9 cellular contexts compared by ENCODE assay signal in the genomic region with DNA sequence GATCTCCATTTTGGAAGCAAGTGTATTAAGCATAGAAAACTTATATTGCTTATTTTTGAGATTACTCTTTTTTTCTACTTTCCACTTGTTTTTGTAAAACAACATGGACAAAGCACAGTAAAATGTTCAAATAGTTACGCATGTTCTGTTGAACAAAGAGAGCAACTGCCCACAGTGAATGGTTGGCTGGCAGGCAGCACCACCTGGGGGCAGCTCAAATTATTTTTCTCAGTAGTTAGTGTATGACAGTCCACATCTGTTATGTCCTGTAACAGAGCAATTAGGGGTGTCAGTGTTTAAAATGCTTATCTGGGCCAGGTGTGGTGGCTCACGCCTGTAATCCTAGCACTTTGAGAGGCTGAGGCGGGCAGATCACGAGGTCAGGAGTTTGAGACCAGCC. TPM values are rescaled to one million over a fixed set of nuclear protein-coding genes. Genes with fewer than 3 reads are reported as not detected.
DNase-seq lines count a peak whose midpoint lies in the region; ATAC-seq, FAIRE-seq and TF ChIP-seq lines count a peak whose summit lies in the region.
"Had no signal": no experiment of that assay in that cellular context is flagged by ENCODE, and none has a peak within 500 bp of the region (broad histone marks: within the 10 kb centered on the region; RNA-seq: fewer than 3 reads in every experiment).

No MANE protein-coding gene starts in this region.

- in situ Hi-C loops in K562 (cut with MboI): no loop called here

- H3K4me1 ChIP-seq in BE2C: no peaks in the 10 kb centered on the region
- no peaks in the 10 kb centered on the region; a peak in 1 of 5 replicates for H3K4me1 ChIP-seq in K562 (replicated peaks in 1 of 2; ENCODE audit: control insufficient read depth in 2 of 2, insufficient read depth in 2 of 2, low read length in 2 of 2)
- no peaks in the 10 kb centered on the region for H3K4me1 ChIP-seq in lower lobe of right lung
- H3K4me1 ChIP-seq: upper lobe of left lung had no signal

- ATAC-seq in K562: peak; percentile 72
- ATAC-seq in lower lobe of right lung: peak; percentile 67 to 78
- ATAC-seq in HG02642 (IDR thresholded peaks at IDR 0.05; ENCODE audit: poor library complexity, unreplicated experiment): no peak
- no peak for ATAC-seq in HG02870 (IDR thresholded peaks at IDR 0.05; ENCODE audit: unreplicated experiment)

- BruUV-seq in K562 (replicated peaks; lab: Mats Ljungman, UMichigan): no TSS peak

- TF ChIP-seq CTCF in BE2C (IDR thresholded peaks at IDR 0.05; ENCODE audit: low read depth, low read length) (peak; percentile 64), K562 (IDR thresholded peaks at IDR 0.05 in 2 of 3, conservative IDR thresholded peaks at IDR 0.05 in 1 of 3; ENCODE audit: insufficient read depth in 2 of 3, low read depth in 1 of 3, low read length in 3 of 3) (peak; percentile 46 to 72 (median 48); a peak in 5 of 6 replicates), lower lobe of right lung (IDR thresholded peaks at IDR 0.05) (peak; percentile 37)

- CTCF ChIA-PET in K562 (lab: Yijun Ruan, JAX; ENCODE audit: low intra/inter-chr PET ratio): interaction anchor here (0.8 to 3.1 kb wide), 4 partner anchors 17 to 236 kb away, joined by 3 to 44 read pairs (median 4); no protein-coding TSS in a partner anchor

- no peak overlapping the region for H3K4me2 ChIP-seq in K562 (ENCODE audit: insufficient read depth, low read length)

- intact Hi-C loops in K562 (cut with micrococcal nuclease): loop anchor here (1.0 to 5.0 kb wide), 3 partner anchors 34 to 233 kb away; no protein-coding TSS in a partner anchor
- intact Hi-C loops in lower lobe of right lung (cut with DNase I): no loop called here

- no peak for TF ChIP-seq EP300 in K562 (IDR thresholded peaks at IDR 0.05; ENCODE audit: low read length)

- no peaks in the 10 kb centered on the region for H3K9me1 ChIP-seq in K562 (ENCODE audit: control insufficient read depth, insufficient read depth, low read length)

- H3K4me3 ChIP-seq in BE2C (ENCODE audit: low read depth, low read length): no peak overlapping the region
- H3K4me3 ChIP-seq in K562: no peak overlapping the region
- H3K4me3 ChIP-seq in lower lobe of right lung: no peak overlapping the region
- H3K4me3 ChIP-seq: upper lobe of left lung had no signal

- H3K79me2 ChIP-seq in K562 (ENCODE audit: control insufficient read depth, insufficient read depth, low read length): no peaks in the 10 kb centered on the region

- no peaks in the 10 kb centered on the region for H3K36me3 ChIP-seq in BE2C
- H3K36me3 ChIP-seq in K562 (ENCODE audit: control insufficient read depth, insufficient read depth, low read length): no peaks in the 10 kb centered on the region
- no peaks in the 10 kb centered on the region for H3K36me3 ChIP-seq in lower lobe of right lung
- H3K36me3 ChIP-seq: upper lobe of left lung had no signal

- H3K27me3 ChIP-seq in BE2C (no peaks in the 10 kb centered on the region), K562 (ENCODE audit: control insufficient read depth in 2 of 2, insufficient read depth in 2 of 2, low read length in 2 of 2) (peaks cover 2 to 11% of the 10 kb centered on the region in 2 experiments; a peak in 4 of 5 replicates), lower lobe of right lung (ENCODE audit: low read depth) (no peaks in the 10 kb centered on the region)
- H3K27me3 ChIP-seq: upper lobe of left lung had no signal

- 16% methylated on average over 4 of the region's 4 CpGs for WGBS in K562 (ENCODE audit: insufficient coverage, low coverage, missing lambda C conversion rate)

- no peaks in the 10 kb centered on the region for H3K9me3 ChIP-seq in BE2C
- H3K9me3 ChIP-seq in K562 (replicated peaks; ENCODE audit: control insufficient read depth, insufficient read depth, low read depth, low read length): no peaks in the 10 kb centered on the region
- no peaks in the 10 kb centered on the region for H3K9me3 ChIP-seq in lower lobe of right lung
- H3K9me3 ChIP-seq: upper lobe of left lung had no signal

- DNase-seq in BE2C (peak; percentile 47), HuH-7 (ENCODE audit: low spot score) (peak; percentile 37), K562 (ENCODE audit: extremely low read depth in 1 of 4, low spot score in 3 of 4) (peak in 3 of 4 experiments; percentile 16 to 21 (median 18)), lower lobe of right lung (no peak), 8988T (no peak)
- DNase-seq in activated CD4-positive, CD25-positive, alpha-beta regulatory T cell (lab: John Stamatoyannopoulos, UW): no peak
- DNase-seq: upper lobe of left lung had no signal

- TF ChIP-seq POLR2A in K562 (conservative IDR thresholded peaks at IDR 0.05): no peak

- H3K9ac ChIP-seq in K562 (ENCODE audit: insufficient read depth in 1 of 2, low read depth in 2 of 2, low read length in 2 of 2): no peak overlapping the region

- no peak for FAIRE-seq in K562 (lab: Jason Lieb, UNC)

- H4K20me1 ChIP-seq in K562 (replicated peaks; ENCODE audit: control insufficient read depth, insufficient read depth, low read length): no peaks in the 10 kb centered on the region

- H3K27ac ChIP-seq in K562 (ENCODE audit: extremely low read depth, low read depth, low read length): no peak overlapping the region
- H3K27ac ChIP-seq in lower lobe of right lung: no peak overlapping the region
- H3K27ac ChIP-seq: upper lobe of left lung had no signal

- POLR2A ChIA-PET in K562 (lab: Yijun Ruan, JAX): interaction anchor here (0.9 kb wide), 1 partner anchor 169 kb away, joined by 3 read pairs; no protein-coding TSS in a partner anchor

- TF ChIP-seq RAD21 in K562 (CRISPR knock-in tag; conservative IDR thresholded peaks at IDR 0.05 in 1 of 2, IDR thresholded peaks at IDR 0.05 in 1 of 2): peak; percentile 80 to 82

- no peak overlapping the region for H2AFZ ChIP-seq in K562 (ENCODE audit: low read depth, low read length)

TF ChIP-seq in K562, 482 proteins besides CTCF, POLR2A, EP300 and RAD21 (continues in another document):
- no peak for TF ChIP-seq ASH1L (IDR thresholded peaks at IDR 0.05; ENCODE audit: borderline replicate concordance, low read depth, partially characterized antibody)
- TF ChIP-seq ZSCAN32 (CRISPR knock-in tag; IDR thresholded peaks at IDR 0.05): no peak
- TF ChIP-seq TAF7 (tag; IDR thresholded peaks at IDR 0.05): no peak
- TF ChIP-seq SMC3 (conservative IDR thresholded peaks at IDR 0.05; ENCODE audit: insufficient read depth, low read depth, low read length): peak; percentile 54
- TF ChIP-seq, protein P1, sequence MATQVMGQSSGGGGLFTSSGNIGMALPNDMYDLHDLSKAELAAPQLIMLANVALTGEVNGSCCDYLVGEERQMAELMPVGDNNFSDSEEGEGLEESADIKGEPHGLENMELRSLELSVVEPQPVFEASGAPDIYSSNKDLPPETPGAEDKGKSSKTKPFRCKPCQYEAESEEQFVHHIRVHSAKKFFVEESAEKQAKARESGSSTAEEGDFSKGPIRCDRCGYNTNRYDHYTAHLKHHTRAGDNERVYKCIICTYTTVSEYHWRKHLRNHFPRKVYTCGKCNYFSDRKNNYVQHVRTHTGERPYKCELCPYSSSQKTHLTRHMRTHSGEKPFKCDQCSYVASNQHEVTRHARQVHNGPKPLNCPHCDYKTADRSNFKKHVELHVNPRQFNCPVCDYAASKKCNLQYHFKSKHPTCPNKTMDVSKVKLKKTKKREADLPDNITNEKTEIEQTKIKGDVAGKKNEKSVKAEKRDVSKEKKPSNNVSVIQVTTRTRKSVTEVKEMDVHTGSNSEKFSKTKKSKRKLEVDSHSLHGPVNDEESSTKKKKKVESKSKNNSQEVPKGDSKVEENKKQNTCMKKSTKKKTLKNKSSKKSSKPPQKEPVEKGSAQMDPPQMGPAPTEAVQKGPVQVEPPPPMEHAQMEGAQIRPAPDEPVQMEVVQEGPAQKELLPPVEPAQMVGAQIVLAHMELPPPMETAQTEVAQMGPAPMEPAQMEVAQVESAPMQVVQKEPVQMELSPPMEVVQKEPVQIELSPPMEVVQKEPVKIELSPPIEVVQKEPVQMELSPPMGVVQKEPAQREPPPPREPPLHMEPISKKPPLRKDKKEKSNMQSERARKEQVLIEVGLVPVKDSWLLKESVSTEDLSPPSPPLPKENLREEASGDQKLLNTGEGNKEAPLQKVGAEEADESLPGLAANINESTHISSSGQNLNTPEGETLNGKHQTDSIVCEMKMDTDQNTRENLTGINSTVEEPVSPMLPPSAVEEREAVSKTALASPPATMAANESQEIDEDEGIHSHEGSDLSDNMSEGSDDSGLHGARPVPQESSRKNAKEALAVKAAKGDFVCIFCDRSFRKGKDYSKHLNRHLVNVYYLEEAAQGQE (CRISPR knock-in tag; IDR thresholded peaks at IDR 0.05; ENCODE audit: low read depth): no peak
- peak; percentile 35; the same call in 1 of the 2 replicates for TF ChIP-seq STAG1 (CRISPR knock-in tag; IDR thresholded peaks at IDR 0.05; ENCODE audit: borderline replicate concordance)

RNA-seq across cellular contexts. Expression of a gene that starts 46.1 kb away (rescaled TPM):
- polyA plus RNA-seq in BE2C (2012; ENCODE audit: insufficient read depth, insufficient read length, low read depth): 12.5 TPM
- 18.9 and 38.9 TPM in 2 replicates for total RNA-seq in K562 (2011; cell fraction: chromatin; rRNA removed; ENCODE audit: low replicate concordance)
- total RNA-seq in K562 (2011; cell fraction: nucleolus; rRNA removed): 6.3 and 13.0 TPM in 2 replicates
- total RNA-seq in K562 (2011; cell fraction: nucleoplasm; rRNA removed): 16.6 and 33.1 TPM in 2 replicates
- total RNA-seq in K562 (2014; rRNA removed) (13.5 and 13.9 TPM in 2 replicates), K562 (2014; rRNA removed; fragmentation: Illumina TruSeq; extraction: Trizol) (16.1 and 18.4 TPM in 2 replicates), K562 (2015; rRNA removed; fragmentation: Illumina TruSeq; extraction: Trizol) (14.8 and 15.1 TPM in 2 replicates), K562 (2021) (16.5 and 17.1 TPM in 2 replicates), lower lobe of right lung (45.9 TPM)
- polyA plus RNA-seq in K562 (2011; rRNA removed) (13.9 and 15.0 TPM in 2 replicates), K562 (2014; fragmentation: Illumina TruSeq; extraction: Trizol) (6.1 and 6.5 TPM in 2 replicates), K562 (2014; fragmentation: Nextera tagmentation; extraction: Ambion mirVana) (10 to 100 TPM in 1 of 2 experiments, 1 to 10 TPM in 1; 4.5 to 10.1 TPM), K562 (2014; rRNA removed) (6.1 and 6.4 TPM in 2 replicates)
- polyA plus RNA-seq in K562 (2011; cell fraction: cytosol; rRNA removed): 2.9 and 4.4 TPM in 2 replicates
- polyA plus RNA-seq in K562 (2011; cell fraction: nucleus; rRNA removed): 4.8 and 7.2 TPM in 2 replicates
- polyA plus RNA-seq in K562 (2012): 5.8 and 6.6 TPM in 2 replicates
- polyA minus RNA-seq in K562 (2011; rRNA and poly(A)+ RNA removed): 17.8 and 20.5 TPM in 2 replicates
- 11.9 and 12.9 TPM in 2 replicates for polyA minus RNA-seq in K562 (2011; cell fraction: cytosol; rRNA and poly(A)+ RNA removed)
- polyA minus RNA-seq in K562 (2011; cell fraction: nucleus; rRNA and poly(A)+ RNA removed): 9.2 and 15.4 TPM in 2 replicates

Comparison
In these comparisons a context has a peak if more than half of its experiments do, and no peak if none do; other contexts are left out.
1. DNase-seq: peak in BE2C (single experiment), HuH-7 (single experiment) and K562 (3 of 4); none in lower lobe of right lung (single experiment), activated CD4-positive, CD25-positive, alpha-beta regulatory T cell (0 of 4) and 8988T (single experiment).
2. ATAC-seq: peak in K562 (single experiment) and lower lobe of right lung (2 of 2); none in HG02642 (single experiment) and HG02870 (single experiment).
3. Peak in every context shown above with its lines, with median percentiles within 50 percentile points of each other: CTCF ChIP-seq.